Comparison of ENCODE assay signal across 1 cellular context in genomic region chr12:124910561-124911478, GRCh38.
A peak's percentile ranks its signal among the peaks of the same experiment; 100 is the strongest.
TF ChIP-seq lines count a peak whose summit lies in the region.

No MANE protein-coding gene starts in this region.

TF ChIP-seq in GM12878, 131 proteins besides CTCF, POLR2A, EP300 and RAD21 (continues in another document):
- no peak for TF ChIP-seq SKIL (IDR thresholded peaks at IDR 0.05; ENCODE audit: low read depth, poor library complexity, severe bottlenecking)
- TF ChIP-seq POLR2AphosphoS5 (IDR thresholded peaks at IDR 0.05; ENCODE audit: low read length), result peak; percentile 96
- peak; percentile 67 for TF ChIP-seq BMI1 (IDR thresholded peaks at IDR 0.05; ENCODE audit: borderline replicate concordance)
- no peak for TF ChIP-seq HDGF (IDR thresholded peaks at IDR 0.05)
- no peak; the same call in 1 of the 2 replicates for TF ChIP-seq USF2 (IDR thresholded peaks at IDR 0.05; ENCODE audit: borderline replicate concordance, low read depth, low read length)
- peak in 1 of 2 experiments; percentile 22; a peak in 1 of 4 replicates for TF ChIP-seq BHLHE40 (IDR thresholded peaks at IDR 0.05; ENCODE audit: borderline replicate concordance in 1 of 2, low read depth in 2 of 2, low read length in 1 of 2)
- TF ChIP-seq PAX5 (IDR thresholded peaks at IDR 0.05; ENCODE audit: borderline replicate concordance, low read depth, low read length), result peak; percentile 67; the same call in 1 of the 2 replicates
- TF ChIP-seq SMARCA5 (IDR thresholded peaks at IDR 0.05), result no peak
- peak; percentile 84; the same call in 1 of the 2 replicates for TF ChIP-seq SMAD5 (IDR thresholded peaks at IDR 0.05; ENCODE audit: low read depth)
- TF ChIP-seq HDAC6 (IDR thresholded peaks at IDR 0.05; ENCODE audit: unreplicated experiment), result peak; percentile 80
- TF ChIP-seq KAT2A (conservative IDR thresholded peaks at IDR 0.05; ENCODE audit: control insufficient read depth, low read depth, low read length), result no peak
- TF ChIP-seq TCF3 (IDR thresholded peaks at IDR 0.05; ENCODE audit: borderline replicate concordance, insufficient read depth, low read depth, low read length), result no peak
- peak; percentile 46 for TF ChIP-seq BCL11A (IDR thresholded peaks at IDR 0.05; ENCODE audit: low read depth, low read length)
- TF ChIP-seq NBN (IDR thresholded peaks at IDR 0.05), result no peak
- no peak for TF ChIP-seq NR2F1 (conservative IDR thresholded peaks at IDR 0.05)
- TF ChIP-seq ZBTB11 (CRISPR knock-in tag; IDR thresholded peaks at IDR 0.05), result no peak; the same call in none of the 2 replicates
- TF ChIP-seq FOS (IDR thresholded peaks at IDR 0.05; ENCODE audit: borderline replicate concordance, extremely low read depth, insufficient read length), result no peak
- TF ChIP-seq ZNF622 (IDR thresholded peaks at IDR 0.05), result no peak
- TF ChIP-seq RCOR1 (conservative IDR thresholded peaks at IDR 0.05; ENCODE audit: low read depth, low read length), result no peak
- no peak for TF ChIP-seq ZNF687 (IDR thresholded peaks at IDR 0.05)
- TF ChIP-seq YBX1 (IDR thresholded peaks at IDR 0.05), result no peak
- no peak for TF ChIP-seq ELK1 (IDR thresholded peaks at IDR 0.05; ENCODE audit: low read depth, low read length)
- TF ChIP-seq IRF3 (IDR thresholded peaks at IDR 0.05), result no peak
- peak; percentile 60; the same call in 1 of the 2 replicates for TF ChIP-seq PRDM15 (CRISPR knock-in tag; IDR thresholded peaks at IDR 0.05)
- no peak for TF ChIP-seq RELA (IDR thresholded peaks at IDR 0.05; ENCODE audit: borderline replicate concordance, partially characterized antibody)
- no peak for TF ChIP-seq ZNF384 (IDR thresholded peaks at IDR 0.05; ENCODE audit: borderline replicate concordance, low read depth, low read length)
- TF ChIP-seq BCL3 (IDR thresholded peaks at IDR 0.05; ENCODE audit: borderline replicate concordance, insufficient read depth, low read depth, low read length, poor library complexity, severe bottlenecking), result peak; percentile 31
- no peak for TF ChIP-seq MEF2B (IDR thresholded peaks at IDR 0.05; ENCODE audit: partially characterized antibody, poor library complexity, severe bottlenecking)
- no peak for TF ChIP-seq HSF1 (IDR thresholded peaks at IDR 0.05; ENCODE audit: low read depth, low read length)
- TF ChIP-seq E2F8 (IDR thresholded peaks at IDR 0.05; ENCODE audit: low read depth, partially characterized antibody), result peak; percentile 67
